ENCODE assay signal across 19 cellular contexts in genomic region chr1:68338107-68338506, GRCh38.
"Had no signal": no experiment of that assay in that cellular context is flagged by ENCODE, and none has a peak within 500 bp of the region (broad histone marks: within the 10 kb centered on the region; RNA-seq: fewer than 3 reads in every experiment).

No MANE protein-coding gene starts in this region.

- H3K9me3 ChIP-seq: left ventricle myocardium inferior, psoas muscle, right lobe of liver, suprapubic skin had no signal

- H3K9me3 Mint-ChIP-seq: activated CD4-positive, alpha-beta memory T cell treated with anti-CD3 and anti-CD28 coated beads for 36 hours; nephron; stimulated activated naive CD8-positive, alpha-beta T cell treated with anti-CD3 and anti-CD28 coated beads, Interleukin-15, Interleukin-2, amounts not matched to agents 100 ng/mL and 50 ng/mL, for 24 hours; type B pancreatic cell had no signal

- H3K27ac Mint-ChIP-seq: activated CD4-positive, alpha-beta memory T cell treated with anti-CD3 and anti-CD28 coated beads for 36 hours; activated CD4-positive, alpha-beta T cell treated with anti-CD3 and anti-CD28 coated beads for 36 hours; activated naive CD8-positive, alpha-beta T cell; nephron; stimulated activated naive CD8-positive, alpha-beta T cell treated with anti-CD3 and anti-CD28 coated beads, Interleukin-15, Interleukin-2, amounts not matched to agents 100 ng/mL and 50 ng/mL, for 24 hours; type B pancreatic cell had no signal

- H3K4me1 ChIP-seq: psoas muscle, right lobe of liver had no signal

- H3K4me3 ChIP-seq: coronary artery, left ventricle myocardium inferior, psoas muscle, right lobe of liver, suprapubic skin had no signal

- ATAC-seq: activated CD4-positive, alpha-beta T cell treated with anti-CD3 and anti-CD28 coated beads for 36 hours; esophagus mucosa; psoas muscle had no signal

- H3K36me3 ChIP-seq: left ventricle myocardium inferior, right lobe of liver, suprapubic skin had no signal

- H3K4me1 Mint-ChIP-seq: activated CD4-positive, alpha-beta T cell treated with anti-CD3 and anti-CD28 coated beads for 36 hours; nephron had no signal

- DNase-seq: activated CD4-positive, alpha-beta memory T cell treated with anti-CD3 and anti-CD28 coated beads for 36 hours; activated CD4-positive, alpha-beta T cell treated with anti-CD3 and anti-CD28 coated beads for 36 hours; activated effector memory CD4-positive, alpha-beta T cell treated with anti-CD3 and anti-CD28 coated beads, Interleukin-2, amount 50 U/mL, for 16 hours; activated T-cell treated with anti-CD3 and anti-CD28 coated beads, Interleukin-2, amount 50 U/mL, for 48 hours; amniotic stem cell; kidney; left ventricle myocardium inferior; psoas muscle; right lobe of liver; T-helper 1 cell; T1000 had no signal

- H3K27ac ChIP-seq: coronary artery, left ventricle myocardium inferior, psoas muscle, right lobe of liver, suprapubic skin, VCaP had no signal

- H3K36me3 Mint-ChIP-seq: activated CD4-positive, alpha-beta memory T cell treated with anti-CD3 and anti-CD28 coated beads for 36 hours; activated naive CD8-positive, alpha-beta T cell; type B pancreatic cell had no signal

- H3K4me3 Mint-ChIP-seq: activated CD4-positive, alpha-beta memory T cell treated with anti-CD3 and anti-CD28 coated beads for 36 hours; activated CD4-positive, alpha-beta T cell treated with anti-CD3 and anti-CD28 coated beads for 36 hours; activated naive CD8-positive, alpha-beta T cell; nephron; stimulated activated naive CD8-positive, alpha-beta T cell treated with anti-CD3 and anti-CD28 coated beads, Interleukin-15, Interleukin-2, amounts not matched to agents 100 ng/mL and 50 ng/mL, for 24 hours; type B pancreatic cell had no signal

- H3K27me3 Mint-ChIP-seq: type B pancreatic cell had no signal

- H3K27me3 ChIP-seq: right lobe of liver, suprapubic skin had no signal
